Comparison of ENCODE assay signal across 13 cellular contexts in genomic region chr17:73226556-73227172, GRCh38. TPM values are rescaled to one million over a fixed set of nuclear protein-coding genes. Genes with fewer than 3 reads are reported as not detected.
A peak's percentile ranks its signal among the peaks of the same experiment; 100 is the strongest.
DNase-seq lines count a peak whose midpoint lies in the region; ATAC-seq, FAIRE-seq and TF ChIP-seq lines count a peak whose summit lies in the region.
"Had no signal": no experiment of that assay in that cellular context is flagged by ENCODE, and none has a peak within 500 bp of the region (broad histone marks: within the 10 kb centered on the region; RNA-seq: fewer than 3 reads in every experiment).

No MANE protein-coding gene starts in this region.

- no peak for TF ChIP-seq RAD21 in HepG2 (CRISPR knock-in tag; IDR thresholded peaks at IDR 0.05)

- H3K36me3 ChIP-seq in HepG2 (replicated peaks in 1 of 2; ENCODE audit: control insufficient read depth in 1 of 2, insufficient read depth in 2 of 2, low read length in 2 of 2): peaks cover 4 to 5% of the 10 kb centered on the region in 2 experiments; a peak in 3 of 5 replicates
- H3K36me3 ChIP-seq in right lobe of liver: no peaks in the 10 kb centered on the region
- H3K36me3 ChIP-seq in gastroesophageal sphincter: peaks cover 0 to 10% of the 10 kb centered on the region in 2 donors

- H3K27ac Mint-ChIP-seq in WTC11: peak overlapping the region; percentile 92

- intact Hi-C loops in HepG2 (cut with micrococcal nuclease; ENCODE audit: unreplicated experiment): no loop called here
- intact Hi-C loops in right lobe of liver (cut with DNase I): no loop called here
- intact Hi-C loops in left cardiac atrium (cut with DNase I): no loop called here

- no peaks in the 10 kb centered on the region for H3K9me3 Mint-ChIP-seq in WTC11

- CTCF ChIA-PET in HepG2 (lab: Yijun Ruan, JAX; ENCODE audit: low intra/inter-chr PET ratio, low total read pairs): no interaction called here
- CTCF ChIA-PET in WTC11 (lab: Charles Lee): interaction anchor here (1.5 to 3.7 kb wide), 3 partner anchors 10 to 30 kb away, joined by 4 to 15 read pairs (median 6); no protein-coding TSS in a partner anchor

- no peaks in the 10 kb centered on the region for H4K20me1 ChIP-seq in HepG2 (ENCODE audit: insufficient read depth, low read length)

- H3K4me1 ChIP-seq in HepG2 (ENCODE audit: insufficient read depth, low read length) (peaks cover 72% of the 10 kb centered on the region), right lobe of liver (peaks cover 0 to 26% (median 12%) of the 10 kb centered on the region in 4 donors), gastroesophageal sphincter (peaks cover 4 to 55% (median 35%) of the 10 kb centered on the region in 3 donors)

- H3K9me3 ChIP-seq in HepG2 (ENCODE audit: low read length) (no peaks in the 10 kb centered on the region), right lobe of liver (no peaks in the 10 kb centered on the region), gastroesophageal sphincter (no peaks in the 10 kb centered on the region)
- H3K9me3 ChIP-seq: mucosa of descending colon had no signal

- TF ChIP-seq POLR2A in HepG2 (IDR thresholded peaks at IDR 0.05; ENCODE audit: insufficient read depth in 1 of 2, low read depth in 2 of 2, low read length in 2 of 2): no peak
- TF ChIP-seq POLR2A in right lobe of liver (IDR thresholded peaks at IDR 0.05): no peak
- TF ChIP-seq POLR2A in gastroesophageal sphincter (IDR thresholded peaks at IDR 0.05): no peak

- H3K27ac ChIP-seq in HepG2 (ENCODE audit: extremely low read length, insufficient read depth, low read length) (no peak overlapping the region), right lobe of liver (no peak overlapping the region), gastroesophageal sphincter (peak overlapping the region in 3 of 4 donors; percentile 5 to 38 (median 20))

- H3K36me3 Mint-ChIP-seq in WTC11: peaks cover 7% of the 10 kb centered on the region

- H3K4me1 Mint-ChIP-seq in WTC11: peaks cover 53% of the 10 kb centered on the region

- TF ChIP-seq EP300 in HepG2 (IDR thresholded peaks at IDR 0.05; ENCODE audit: low read depth in 2 of 2, low read length in 2 of 2): no peak
- TF ChIP-seq EP300 in HepG2 (CRISPR knock-in tag; IDR thresholded peaks at IDR 0.05; ENCODE audit: borderline replicate concordance): no peak
- TF ChIP-seq EP300 in gastroesophageal sphincter (IDR thresholded peaks at IDR 0.05): no peak

- BruUV-seq in HepG2 (replicated peaks; lab: Mats Ljungman, UMichigan): no TSS peak

- peak overlapping the region; percentile 21; the same call in 1 of the 2 replicates for H3K4me2 ChIP-seq in HepG2 (ENCODE audit: low read depth, low read length)

- no peak overlapping the region for H2AFZ ChIP-seq in HepG2 (ENCODE audit: low read length)

- H3K27me3 Mint-ChIP-seq in WTC11 (ENCODE audit: low read depth): no peaks in the 10 kb centered on the region

- no peak for FAIRE-seq in HepG2 (lab: Jason Lieb, UNC)

- H3K4me3 Mint-ChIP-seq in WTC11: peak overlapping the region; percentile 42

- in situ Hi-C loops in HepG2 (cut with HindIII; ENCODE audit: extremely low pct_ligation_motif_present, low pct_unique_long_range_greater_than_20kb): no loop called here

- 65% methylated on average over 3 of the region's 3 CpGs for WGBS in HepG2 (ENCODE audit: low lambda C conversion rate)
- 64% methylated on average over 3 of the region's 3 CpGs for WGBS in right lobe of liver (ENCODE audit: insufficient coverage, low coverage, low lambda C conversion rate, missing lambda C conversion rate)
- 33 to 52% methylated on average over 3 of the region's 3 CpGs for WGBS in gastroesophageal sphincter (ENCODE audit: low coverage in 1 of 2), 2 donors

- ATAC-seq in HepG2 (no peak), right lobe of liver (no peak), WTC11 (no peak), gastroesophageal sphincter (no peak), HG03439 (IDR thresholded peaks at IDR 0.05; ENCODE audit: unreplicated experiment) (no peak), GM18861 (IDR thresholded peaks at IDR 0.05; ENCODE audit: unreplicated experiment) (no peak), left cardiac atrium (no peak)
- ATAC-seq: mucosa of descending colon had no signal

- DNase-seq in HepG2 (ENCODE audit: low spot score) (peak; percentile 18), right lobe of liver (no peak), WTC11 (ENCODE audit: low spot score) (no peak), left cardiac atrium (no peak), GM20000 (ENCODE audit: low spot score) (no peak)
- DNase-seq: C1 segment of cervical spinal cord, caudate nucleus, mucosa of descending colon, NCI-H2227 treated with DMSO at 0.1 percent for 48 hours, SHP77 had no signal

- peaks cover 66% of the 10 kb centered on the region for H3K79me2 ChIP-seq in HepG2 (ENCODE audit: insufficient read depth, low read length)

- peaks cover 0 to 4% of the 10 kb centered on the region in 2 experiments; a peak in 1 of 5 replicates for H3K27me3 ChIP-seq in HepG2 (ENCODE audit: control insufficient read depth in 1 of 2, insufficient read depth in 2 of 2, low read length in 2 of 2)
- no peaks in the 10 kb centered on the region for H3K27me3 ChIP-seq in right lobe of liver
- H3K27me3 ChIP-seq in gastroesophageal sphincter: no peaks in the 10 kb centered on the region

- POLR2A ChIA-PET in HepG2 (lab: Yijun Ruan, JAX) (interaction anchor here (1.7 kb wide), 1 partner anchor 26 kb away, joined by 5 read pairs; no protein-coding TSS in a partner anchor), WTC11 (lab: Charles Lee) (no interaction called here)

- no peak overlapping the region for H3K4me3 ChIP-seq in HepG2 (replicated peaks in 1 of 3; ENCODE audit: insufficient read depth in 1 of 3, low read depth in 2 of 3, low read length in 3 of 3)
- H3K4me3 ChIP-seq in right lobe of liver: no peak overlapping the region
- no peak overlapping the region for H3K4me3 ChIP-seq in gastroesophageal sphincter
- H3K4me3 ChIP-seq: mucosa of descending colon had no signal

- no peak overlapping the region for H3K9ac ChIP-seq in HepG2 (ENCODE audit: insufficient read depth, low read depth, low read length)

- TF ChIP-seq CTCF in HepG2 (CRISPR knock-in tag; IDR thresholded peaks at IDR 0.05): no peak
- no peak for TF ChIP-seq CTCF in right lobe of liver (IDR thresholded peaks at IDR 0.05)
- TF ChIP-seq CTCF in WTC11 (IDR thresholded peaks at IDR 0.05): no peak
- no peak for TF ChIP-seq CTCF in gastroesophageal sphincter (IDR thresholded peaks at IDR 0.05)
- TF ChIP-seq CTCF in GM20000 (IDR thresholded peaks at IDR 0.05; ENCODE audit: extremely low read depth, missing control alignments): no peak

RNA-seq across cellular contexts. Expression of gene COG1, which starts 33.8 kb away (rescaled TPM):
- total RNA-seq in HepG2 (2016; rRNA removed; fragmentation: Illumina TruSeq; extraction: Trizol) (30.4 and 36.6 TPM in 2 replicates), right lobe of liver (10 to 100 TPM; 10.5 to 24.7 (median 16.9) TPM), WTC11 (2021) (19.2 to 22.6 TPM (median 19.5 TPM) in 3 replicates), gastroesophageal sphincter (10 to 100 TPM; 16.2 to 33.0 (median 27.3) TPM), left cardiac atrium (10 to 100 TPM; 37.4 to 39.6 TPM)
- 31.1 and 36.5 TPM in 2 replicates for total RNA-seq in HepG2 (2016; cell fraction: cytosol; rRNA removed; fragmentation: Illumina TruSeq; extraction: Trizol; ENCODE audit: low read depth)
- 27.8 and 35.5 TPM in 2 replicates for total RNA-seq in HepG2 (2016; cell fraction: insoluble cytoplasmic fraction; rRNA removed; fragmentation: Illumina TruSeq; extraction: Trizol)
- total RNA-seq in HepG2 (2016; cell fraction: membrane; rRNA removed; fragmentation: Illumina TruSeq; extraction: Trizol): 23.1 and 24.1 TPM in 2 replicates
- 30.5 and 33.6 TPM in 2 replicates for total RNA-seq in HepG2 (2016; cell fraction: nucleus; rRNA removed; fragmentation: Illumina TruSeq; extraction: Trizol)
- polyA plus RNA-seq in HepG2 (2011; rRNA removed): 39.7 and 42.4 TPM in 2 replicates
- 17.6 and 17.9 TPM in 2 replicates for polyA plus RNA-seq in HepG2 (2011; cell fraction: cytosol; rRNA removed)
- 109 and 125 TPM in 2 replicates for polyA plus RNA-seq in HepG2 (2011; cell fraction: nucleus; rRNA removed)
- polyA plus RNA-seq in HepG2 (2012): 39.9 and 40.8 TPM in 2 replicates
- polyA plus RNA-seq in HepG2 (2016; cell fraction: cytosol; fragmentation: Illumina TruSeq; extraction: Trizol; ENCODE audit: low read depth): 7.6 and 9.4 TPM in 2 replicates
- polyA plus RNA-seq in HepG2 (2016; cell fraction: insoluble cytoplasmic fraction; fragmentation: Illumina TruSeq; extraction: Trizol; ENCODE audit: low read depth): 29.1 and 39.8 TPM in 2 replicates
- polyA plus RNA-seq in HepG2 (2016; cell fraction: membrane; fragmentation: Illumina TruSeq; extraction: Trizol; ENCODE audit: low read depth): 12.3 and 15.1 TPM in 2 replicates
- polyA plus RNA-seq in HepG2 (2016; cell fraction: nucleus; fragmentation: Illumina TruSeq; extraction: Trizol; ENCODE audit: insufficient read depth, low read depth): 67.3 and 73.0 TPM in 2 replicates
- 29.1 and 63.0 TPM in 2 replicates for polyA minus RNA-seq in HepG2 (2011; rRNA and poly(A)+ RNA removed; ENCODE audit: low replicate concordance)
- polyA minus RNA-seq in HepG2 (2011; cell fraction: cytosol; rRNA and poly(A)+ RNA removed): 21.6 and 22.3 TPM in 2 replicates
- 95.8 and 106 TPM in 2 replicates for polyA minus RNA-seq in HepG2 (2011; cell fraction: nucleus; rRNA and poly(A)+ RNA removed)

RNA-seq across cellular contexts. Expression of gene CPSF4L, which starts 35.0 kb away (rescaled TPM):
- total RNA-seq in HepG2 (2016; rRNA removed; fragmentation: Illumina TruSeq; extraction: Trizol) (0.73 and 0.94 TPM in 2 replicates), right lobe of liver (not detected), WTC11 (2021) (not detected in 3 replicates), gastroesophageal sphincter (not detected), left cardiac atrium (not detected)
- total RNA-seq in HepG2 (2016; cell fraction: cytosol; rRNA removed; fragmentation: Illumina TruSeq; extraction: Trizol; ENCODE audit: low read depth): 1.3 and 1.5 TPM in 2 replicates
- 0.76 and 1.1 TPM in 2 replicates for total RNA-seq in HepG2 (2016; cell fraction: insoluble cytoplasmic fraction; rRNA removed; fragmentation: Illumina TruSeq; extraction: Trizol)
- 1.3 and 1.5 TPM in 2 replicates for total RNA-seq in HepG2 (2016; cell fraction: membrane; rRNA removed; fragmentation: Illumina TruSeq; extraction: Trizol)
- 0.99 and 1.5 TPM in 2 replicates for total RNA-seq in HepG2 (2016; cell fraction: nucleus; rRNA removed; fragmentation: Illumina TruSeq; extraction: Trizol)
- 1.2 and 1.6 TPM in 2 replicates for polyA plus RNA-seq in HepG2 (2011; rRNA removed)
- polyA plus RNA-seq in HepG2 (2011; cell fraction: cytosol; rRNA removed): 0.32 and 0.70 TPM in 2 replicates
- polyA plus RNA-seq in HepG2 (2011; cell fraction: nucleus; rRNA removed): 0.21 TPM in 1 of 2 replicates, not detected in the other
- 0.25 and 0.48 TPM in 2 replicates for polyA plus RNA-seq in HepG2 (2012)
- 0.86 and 1.8 TPM in 2 replicates for polyA plus RNA-seq in HepG2 (2016; cell fraction: cytosol; fragmentation: Illumina TruSeq; extraction: Trizol; ENCODE audit: low read depth)
- polyA plus RNA-seq in HepG2 (2016; cell fraction: insoluble cytoplasmic fraction; fragmentation: Illumina TruSeq; extraction: Trizol; ENCODE audit: low read depth): 0.60 and 1.3 TPM in 2 replicates
- polyA plus RNA-seq in HepG2 (2016; cell fraction: membrane; fragmentation: Illumina TruSeq; extraction: Trizol; ENCODE audit: low read depth): 1.3 and 1.5 TPM in 2 replicates
- polyA plus RNA-seq in HepG2 (2016; cell fraction: nucleus; fragmentation: Illumina TruSeq; extraction: Trizol; ENCODE audit: insufficient read depth, low read depth): not detected in 2 replicates
- polyA minus RNA-seq in HepG2 (2011; rRNA and poly(A)+ RNA removed; ENCODE audit: low replicate concordance): 0.42 TPM in 1 of 2 replicates, not detected in the other
- not detected in 2 replicates for polyA minus RNA-seq in HepG2 (2011; cell fraction: cytosol; rRNA and poly(A)+ RNA removed)
- 1.3 TPM in 1 of 2 replicates, not detected in the other for polyA minus RNA-seq in HepG2 (2011; cell fraction: nucleus; rRNA and poly(A)+ RNA removed)
- total RNA-seq: mucosa of descending colon had no signal

Comparison
In these comparisons a context has a peak if more than half of its experiments do, and no peak if none do; other contexts are left out.
1. H3K27ac ChIP-seq: peak in gastroesophageal sphincter (3 of 4); none in HepG2 (single experiment) and right lobe of liver (0 of 3).